ENCODE assay signal across 15 cellular contexts in genomic region chr7:26684447-26684846, GRCh38.
"Had no signal": no experiment of that assay in that cellular context is flagged by ENCODE, and none has a peak within 500 bp of the region (broad histone marks: within the 10 kb centered on the region; RNA-seq: fewer than 3 reads in every experiment).

No MANE protein-coding gene starts in this region.

- DNase-seq: activated CD4-positive, alpha-beta T cell treated with anti-CD3 and anti-CD28 coated beads for 36 hours; activated CD8-positive, alpha-beta memory T cell treated with anti-CD3 and anti-CD28 coated beads, Interleukin-2, amount 50 U/mL, for 4 hours; activated CD8-positive, alpha-beta T cell treated with anti-CD3 and anti-CD28 coated beads for 36 hours; activated naive CD4-positive, alpha-beta T cell treated with Interleukin-2 at 50 U/mL for 16 hours; activated naive CD8-positive, alpha-beta T cell treated with anti-CD3 and anti-CD28 coated beads, Interleukin-2, amount 50 U/mL, for 24 hours; effector CD8-positive, alpha-beta T cell; hippocampal formation; kidney glomerular epithelial cell; spleen; stimulated activated CD4-positive, alpha-beta T cell treated with anti-CD3 and anti-CD28 coated beads, Interleukin-1b, Interleukin-23, amount 100 ng/mL, for 48 hours; stimulated activated naive B cell treated with anti-CD40 and anti-IgM and Interleukin-4, amounts not matched to agents 10 μg/mL and 1 μg/mL and 100 μg/mL, for 72 hours; WERI-Rb-1 had no signal

- H3K27ac ChIP-seq: epithelial cell of prostate, spleen, suprapubic skin, WERI-Rb-1 had no signal

- H3K27me3 ChIP-seq: spleen, suprapubic skin had no signal

- H3K9me3 ChIP-seq: spleen, suprapubic skin had no signal

- H3K4me3 ChIP-seq: spleen, suprapubic skin had no signal

- ATAC-seq: activated CD4-positive, alpha-beta T cell treated with anti-CD3 and anti-CD28 coated beads for 36 hours; activated CD8-positive, alpha-beta T cell treated with anti-CD3 and anti-CD28 coated beads for 36 hours; activated naive CD8-positive, alpha-beta T cell treated with anti-CD3 and anti-CD28 coated beads, Interleukin-2, amount 50 U/mL, for 24 hours; sciatic nerve; stimulated activated naive B cell treated with anti-CD40 and anti-IgM and Interleukin-4, amounts not matched to agents 10 μg/mL and 1 μg/mL and 100 μg/mL, for 72 hours had no signal

- H3K36me3 ChIP-seq: suprapubic skin, WERI-Rb-1 had no signal
